In genomic region chr19:5418676-5419075, GRCh38 we compare ENCODE assay signal across 16 cellular contexts. TPM values are rescaled to one million over a fixed set of nuclear protein-coding genes. Genes with fewer than 3 reads are reported as not detected.
DNase-seq lines count a peak whose midpoint lies in the region; ATAC-seq, FAIRE-seq and TF ChIP-seq lines count a peak whose summit lies in the region.
"Had no signal": no experiment of that assay in that cellular context is flagged by ENCODE, and none has a peak within 500 bp of the region (broad histone marks: within the 10 kb centered on the region; RNA-seq: fewer than 3 reads in every experiment).

No MANE protein-coding gene starts in this region.

- H3K4me3 ChIP-seq in HepG2 (replicated peaks in 1 of 3; ENCODE audit: insufficient read depth in 1 of 3, low read depth in 2 of 3, low read length in 3 of 3) (no peak overlapping the region), right lobe of liver (no peak overlapping the region), HEK293 (ENCODE audit: low read depth, low read length) (no peak overlapping the region), H1 (ENCODE audit: extremely low read depth in 1 of 4, insufficient read depth in 2 of 4, low read depth in 3 of 4, low read length in 4 of 4) (no peak overlapping the region)
- H3K4me3 ChIP-seq: K562 had no signal

- no TSS peak for BruUV-seq in HepG2 (replicated peaks; lab: Mats Ljungman, UMichigan)

- no peak overlapping the region for H3K4me3 Mint-ChIP-seq in activated T-helper 17 cell treated with anti-CD3 and anti-CD28 coated beads, Interleukin-2, amount 50 U/mL, for 72 hours
- H3K4me3 Mint-ChIP-seq: CD4-positive, alpha-beta T cell had no signal

- H3K27ac ChIP-seq in HepG2 (ENCODE audit: extremely low read length, insufficient read depth, low read length) (no peak overlapping the region), right lobe of liver (no peak overlapping the region), HEK293 (ENCODE audit: extremely low read depth, low read depth, low read length) (no peak overlapping the region), H1 (ENCODE audit: low read depth, low read length) (no peak overlapping the region)
- H3K27ac ChIP-seq: C4-2B had no signal

- H3K9me3 Mint-ChIP-seq in activated T-helper 17 cell treated with anti-CD3 and anti-CD28 coated beads, Interleukin-2, amount 50 U/mL, for 72 hours = no peaks in the 10 kb centered on the region
- H3K9me3 Mint-ChIP-seq: CD4-positive, alpha-beta T cell had no signal

- peaks cover 36% of the 10 kb centered on the region for H3K27me3 Mint-ChIP-seq in activated T-helper 17 cell treated with anti-CD3 and anti-CD28 coated beads, Interleukin-2, amount 50 U/mL, for 72 hours

- H4K20me1 ChIP-seq in HepG2 (ENCODE audit: insufficient read depth, low read length) (no peaks in the 10 kb centered on the region), H1 (replicated peaks in 1 of 2; ENCODE audit: control insufficient read depth in 1 of 2, insufficient read depth in 2 of 2, low read length in 2 of 2) (peaks cover 0 to under 1% of the 10 kb centered on the region in 2 experiments)

- H3K4ac ChIP-seq in H1 (replicated peaks; ENCODE audit: insufficient read length, low read depth, low read length) = peak overlapping the region; percentile 53

- TF ChIP-seq RAD21 in HepG2 (CRISPR knock-in tag; IDR thresholded peaks at IDR 0.05) = no peak
- no peak for TF ChIP-seq RAD21 in H1 (IDR thresholded peaks at IDR 0.05 in 1 of 2, conservative IDR thresholded peaks at IDR 0.05 in 1 of 2; ENCODE audit: low read depth in 2 of 2, low read length in 2 of 2)

- no peak overlapping the region for H2BK120ac ChIP-seq in H1 (replicated peaks; ENCODE audit: low read depth, low read length)

- H3K79me2 ChIP-seq in HepG2 (ENCODE audit: insufficient read depth, low read length) (no peaks in the 10 kb centered on the region), H1 (ENCODE audit: control insufficient read depth in 1 of 2, insufficient read depth in 2 of 2, low read length in 2 of 2) (no peaks in the 10 kb centered on the region)

- no peak overlapping the region for H2AK5ac ChIP-seq in H1 (ENCODE audit: low read depth, low read length)

- H3K14ac ChIP-seq in H1 (ENCODE audit: insufficient read length) = no peak overlapping the region

- POLR2A ChIA-PET in HepG2 (lab: Yijun Ruan, JAX) (no interaction called here), HEK293 (lab: Yijun Ruan, JAX) (no interaction called here), H1 (lab: Charles Lee; ENCODE audit: partially characterized antibody) (no interaction called here)

- no peak overlapping the region; the same call in 1 of the 2 replicates for H4K8ac ChIP-seq in H1 (ENCODE audit: extremely low read depth, insufficient read depth, low read length)

- H2BK12ac ChIP-seq in H1 (ENCODE audit: low read depth, low read length) = no peak overlapping the region

- intact Hi-C loops in HepG2 (cut with micrococcal nuclease; ENCODE audit: unreplicated experiment) = no loop called here
- intact Hi-C loops in right lobe of liver (cut with DNase I) = no loop called here
- intact Hi-C loops in left colon (cut with DNase I, micrococcal nuclease) = no loop called here

- no peak overlapping the region for H3K27ac Mint-ChIP-seq in activated T-helper 17 cell treated with anti-CD3 and anti-CD28 coated beads, Interleukin-2, amount 50 U/mL, for 72 hours
- H3K27ac Mint-ChIP-seq: CD4-positive, alpha-beta T cell had no signal

- H3K23ac ChIP-seq in H1 (ENCODE audit: insufficient read length) = no peak overlapping the region

- H3K56ac ChIP-seq in H1 (replicated peaks; ENCODE audit: insufficient read length, low read depth, low read length) = no peak overlapping the region

- peak overlapping the region; percentile 60; the same call in 1 of the 2 replicates for H3K18ac ChIP-seq in H1 (ENCODE audit: extremely low read depth, low read length)

- CTCF ChIA-PET in HepG2 (lab: Yijun Ruan, JAX; ENCODE audit: low intra/inter-chr PET ratio, low total read pairs) = no interaction called here
- CTCF ChIA-PET in HEK293 (lab: Yijun Ruan, JAX) = no interaction called here
- CTCF ChIA-PET in H1 (lab: Charles Lee; ENCODE audit: partially characterized antibody) = no interaction called here

- TF ChIP-seq EP300 in HepG2 (IDR thresholded peaks at IDR 0.05; ENCODE audit: low read depth in 2 of 2, low read length in 2 of 2) (no peak), HepG2 (CRISPR knock-in tag; IDR thresholded peaks at IDR 0.05; ENCODE audit: borderline replicate concordance) (no peak), H1 (IDR thresholded peaks at IDR 0.05; ENCODE audit: borderline replicate concordance in 1 of 2, low read depth in 2 of 2, low read length in 2 of 2) (no peak)

- H3K4me2 ChIP-seq in HepG2 (ENCODE audit: low read depth, low read length) = no peak overlapping the region
- H3K4me2 ChIP-seq in H1 (ENCODE audit: insufficient read depth in 1 of 2, low read depth in 2 of 2, low read length in 2 of 2) = no peak overlapping the region

- no peak overlapping the region for H3K9ac ChIP-seq in HepG2 (ENCODE audit: insufficient read depth, low read depth, low read length)
- no peak overlapping the region for H3K9ac ChIP-seq in H1 (replicated peaks in 1 of 4; ENCODE audit: extremely low read depth in 1 of 4, low read depth in 3 of 4, low read length in 3 of 4)

- H4K5ac ChIP-seq in H1 (ENCODE audit: insufficient read length, low read depth, low read length) = no peak overlapping the region

- H3K4me1 ChIP-seq in HepG2 (ENCODE audit: insufficient read depth, low read length) (no peaks in the 10 kb centered on the region), right lobe of liver (no peaks in the 10 kb centered on the region), HEK293 (ENCODE audit: control insufficient read depth, insufficient read depth, low read length) (no peaks in the 10 kb centered on the region), H1 (replicated peaks in 1 of 4; ENCODE audit: control insufficient read depth in 3 of 4, insufficient read depth in 4 of 4, low read length in 3 of 4) (peaks cover 0 to 5% (median 0%) of the 10 kb centered on the region in 4 experiments; a peak in 3 of 7 replicates)

- in situ Hi-C loops in HepG2 (cut with HindIII; ENCODE audit: extremely low pct_ligation_motif_present, low pct_unique_long_range_greater_than_20kb) = no loop called here

- TF ChIP-seq POLR2A in HepG2 (IDR thresholded peaks at IDR 0.05; ENCODE audit: insufficient read depth in 1 of 2, low read depth in 2 of 2, low read length in 2 of 2) = no peak
- TF ChIP-seq POLR2A in right lobe of liver (IDR thresholded peaks at IDR 0.05) = no peak
- no peak for TF ChIP-seq POLR2A in H1 (IDR thresholded peaks at IDR 0.05; ENCODE audit: control extremely low read depth in 1 of 2, low read depth in 2 of 2, low read length in 2 of 2)

- H3K36me3 Mint-ChIP-seq in activated T-helper 17 cell treated with anti-CD3 and anti-CD28 coated beads, Interleukin-2, amount 50 U/mL, for 72 hours (ENCODE audit: low read depth) = no peaks in the 10 kb centered on the region

- H2AFZ ChIP-seq in HepG2 (ENCODE audit: low read length) (no peak overlapping the region), H1 (ENCODE audit: low read length) (no peak overlapping the region)

- DNase-seq in HepG2 (ENCODE audit: low spot score) = no peak
- no peak for DNase-seq in right lobe of liver
- no peak for DNase-seq in H1 (ENCODE audit: low read depth in 1 of 2, low spot score in 2 of 2)
- DNase-seq in stimulated activated naive CD8-positive, alpha-beta T cell treated with anti-CD3 and anti-CD28 coated beads, Interleukin-15, Interleukin-2, amounts not matched to agents 100 U/mL and 50 U/mL, for 24 hours = no peak
- DNase-seq in left colon = no peak
- DNase-seq: 8988T; ACHN; CD4-positive, alpha-beta T cell; DMS79 treated with DMSO at 0.1 percent for 48 hours; GF-D8 had no signal

- 0 out of 2 replicates have a peak overlapping the region, but pooled peaks have one; percentile 12 for H2BK5ac ChIP-seq in H1 (ENCODE audit: low read depth, low read length)

- TF ChIP-seq CTCF in HepG2 (CRISPR knock-in tag; IDR thresholded peaks at IDR 0.05) (no peak), right lobe of liver (IDR thresholded peaks at IDR 0.05) (no peak), HEK293 (tag by site-specific recombination; IDR thresholded peaks at IDR 0.05) (no peak), H1 (IDR thresholded peaks at IDR 0.05; ENCODE audit: control extremely low read depth in 1 of 3, insufficient read depth in 1 of 3, low read depth in 1 of 3, low read length in 3 of 3) (no peak)

- peaks cover 0 to 14% of the 10 kb centered on the region in 2 experiments; a peak in 2 of 5 replicates for H3K27me3 ChIP-seq in HepG2 (ENCODE audit: control insufficient read depth in 1 of 2, insufficient read depth in 2 of 2, low read length in 2 of 2)
- H3K27me3 ChIP-seq in right lobe of liver = no peaks in the 10 kb centered on the region
- no peaks in the 10 kb centered on the region for H3K27me3 ChIP-seq in H1 (replicated peaks in 1 of 4; ENCODE audit: control insufficient read depth in 3 of 4, extremely low read depth in 1 of 4, insufficient read depth in 3 of 4, low read length in 3 of 4)

- H3K36me3 ChIP-seq in HepG2 (replicated peaks in 1 of 2; ENCODE audit: control insufficient read depth in 1 of 2, insufficient read depth in 2 of 2, low read length in 2 of 2) (no peaks in the 10 kb centered on the region), right lobe of liver (no peaks in the 10 kb centered on the region), HEK293 (ENCODE audit: control insufficient read depth in 2 of 2, insufficient read depth in 1 of 2, low read length in 2 of 2) (no peaks in the 10 kb centered on the region), H1 (ENCODE audit: control insufficient read depth in 2 of 4, insufficient read depth in 4 of 4, low read length in 3 of 4) (no peaks in the 10 kb centered on the region)

- ATAC-seq in HepG2 = no peak
- no peak for ATAC-seq in right lobe of liver
- ATAC-seq in stimulated activated naive CD8-positive, alpha-beta T cell treated with anti-CD3 and anti-CD28 coated beads, Interleukin-15, Interleukin-2, amounts not matched to agents 100 U/mL and 50 U/mL, for 24 hours = no peak
- ATAC-seq in left colon = no peak
- ATAC-seq in activated T-helper 17 cell treated with anti-CD3 and anti-CD28 coated beads, Interleukin-2, amount 50 U/mL, for 72 hours (replicated peaks) = no peak
- ATAC-seq: K562 had no signal

- H2BK15ac ChIP-seq in H1 (ENCODE audit: low read length) = no peak overlapping the region

- H3K23me2 ChIP-seq in H1 (ENCODE audit: low read depth, low read length) = peaks cover 3% of the 10 kb centered on the region; the same call in 1 of the 2 replicates

- no peak for FAIRE-seq in HepG2 (lab: Jason Lieb, UNC)
- no peak for FAIRE-seq in H1 (lab: Jason Lieb, UNC)
- FAIRE-seq: H54, K562 had no signal

- H3K79me1 ChIP-seq in H1 (ENCODE audit: low read depth, low read length) = no peaks in the 10 kb centered on the region

- H2BK20ac ChIP-seq in H1 (ENCODE audit: low read length) = no peak overlapping the region

- H3K9me3 ChIP-seq in HepG2 (ENCODE audit: low read length) (no peaks in the 10 kb centered on the region), right lobe of liver (no peaks in the 10 kb centered on the region), HEK293 (ENCODE audit: control insufficient read depth, insufficient read depth, low read depth, low read length) (no peaks in the 10 kb centered on the region), H1 (ENCODE audit: insufficient read depth in 2 of 2, low read depth in 1 of 2, low read length in 1 of 2) (no peaks in the 10 kb centered on the region)

- H3K4me1 Mint-ChIP-seq in activated T-helper 17 cell treated with anti-CD3 and anti-CD28 coated beads, Interleukin-2, amount 50 U/mL, for 72 hours = no peaks in the 10 kb centered on the region

- H4K91ac ChIP-seq in H1 (replicated peaks; ENCODE audit: insufficient read length, low read length) = no peak overlapping the region

- WGBS in HepG2 (ENCODE audit: low lambda C conversion rate) = 60% methylated on average over 6 of the region's 6 CpGs
- WGBS in right lobe of liver (ENCODE audit: insufficient coverage, low coverage, low lambda C conversion rate, missing lambda C conversion rate) = 51% methylated on average over 6 of the region's 6 CpGs
- WGBS in H1 (ENCODE audit: extremely low coverage in 1 of 2, insufficient coverage in 1 of 2, insufficient read length in 1 of 2, insufficient replicate concordance in 2 of 2, low coverage in 1 of 2, low lambda C conversion rate in 2 of 2, missing lambda C conversion rate in 1 of 2), 2 experiments = 81% methylated on average over 6 of the region's 6 CpGs; no CpG with 5 or more reads in 1 of the 2 experiments

RNA-seq across cellular contexts. Expression of gene ZNRF4, which starts 36.5 kb away (rescaled TPM):
- total RNA-seq in HepG2 (2016; rRNA removed; fragmentation: Illumina TruSeq; extraction: Trizol) = not detected in 2 replicates
- not detected in 2 replicates for total RNA-seq in HepG2 (2016; cell fraction: cytosol; rRNA removed; fragmentation: Illumina TruSeq; extraction: Trizol; ENCODE audit: low read depth)
- total RNA-seq in HepG2 (2016; cell fraction: insoluble cytoplasmic fraction; rRNA removed; fragmentation: Illumina TruSeq; extraction: Trizol) = not detected in 2 replicates
- not detected in 2 replicates for total RNA-seq in HepG2 (2016; cell fraction: membrane; rRNA removed; fragmentation: Illumina TruSeq; extraction: Trizol)
- not detected in 2 replicates for total RNA-seq in HepG2 (2016; cell fraction: nucleus; rRNA removed; fragmentation: Illumina TruSeq; extraction: Trizol)
- polyA plus RNA-seq in HepG2 (2011; rRNA removed) = not detected in 2 replicates
- polyA plus RNA-seq in HepG2 (2011; cell fraction: cytosol; rRNA removed) = not detected in 2 replicates
- polyA plus RNA-seq in HepG2 (2011; cell fraction: nucleus; rRNA removed) = not detected in 2 replicates
- not detected in 2 replicates for polyA plus RNA-seq in HepG2 (2012)
- not detected in 2 replicates for polyA plus RNA-seq in HepG2 (2016; cell fraction: cytosol; fragmentation: Illumina TruSeq; extraction: Trizol; ENCODE audit: low read depth)
- not detected in 2 replicates for polyA plus RNA-seq in HepG2 (2016; cell fraction: insoluble cytoplasmic fraction; fragmentation: Illumina TruSeq; extraction: Trizol; ENCODE audit: low read depth)
- polyA plus RNA-seq in HepG2 (2016; cell fraction: membrane; fragmentation: Illumina TruSeq; extraction: Trizol; ENCODE audit: low read depth) = not detected in 2 replicates
- not detected in 2 replicates for polyA plus RNA-seq in HepG2 (2016; cell fraction: nucleus; fragmentation: Illumina TruSeq; extraction: Trizol; ENCODE audit: insufficient read depth, low read depth)
- not detected in 2 replicates for polyA minus RNA-seq in HepG2 (2011; rRNA and poly(A)+ RNA removed; ENCODE audit: low replicate concordance)
- not detected in 2 replicates for polyA minus RNA-seq in HepG2 (2011; cell fraction: cytosol; rRNA and poly(A)+ RNA removed)
- polyA minus RNA-seq in HepG2 (2011; cell fraction: nucleus; rRNA and poly(A)+ RNA removed) = not detected in 2 replicates
- total RNA-seq in right lobe of liver = not detected
- total RNA-seq in H1 (2021; fragmentation: NEBNext Ultra II Directional; extraction: Animal tissue kit (Norgen Biotek cat#: 25700)) = not detected in 2 replicates
- polyA plus RNA-seq in H1 (2011; rRNA removed) = not detected in 2 replicates
- not detected for polyA plus RNA-seq in H1 (2011; cell fraction: cytosol; rRNA removed)
- not detected for polyA plus RNA-seq in H1 (2011; cell fraction: nucleus; rRNA removed)
- polyA plus RNA-seq in H1 (2012, experiment 1 of 2) = not detected in 4 replicates
- polyA plus RNA-seq in H1 (2012, experiment 2 of 2) = not detected
- polyA plus RNA-seq in H1 (2013, experiment 1 of 2) = not detected
- polyA plus RNA-seq in H1 (2013, experiment 2 of 2) = not detected
- not detected in 2 replicates for polyA minus RNA-seq in H1 (2011; rRNA and poly(A)+ RNA removed)
- not detected for polyA minus RNA-seq in H1 (2011; cell fraction: cytosol; rRNA and poly(A)+ RNA removed)
- polyA minus RNA-seq in H1 (2011; cell fraction: nucleus; rRNA and poly(A)+ RNA removed) = not detected
- total RNA-seq in left colon = not detected
- not detected for total RNA-seq in activated T-helper 17 cell treated with anti-CD3 and anti-CD28 coated beads, Interleukin-2, amount 50 U/mL, for 72 hours
- total RNA-seq: CD4-positive, alpha-beta T cell; K562 had no signal
- polyA plus RNA-seq: BJ, K562 had no signal

Comparison
In these comparisons a context has a peak if more than half of its experiments do, and no peak if none do; other contexts are left out.
1. Of the 63 proteins assayed by ChIP-seq in both HepG2 and HEK293: peak only in HepG2: none; only in HEK293: none; in both: REST; in neither: 62.